ENCODE assay signal across 12 cellular contexts in genomic region chr4:10109995-10110670, GRCh38. TPM values are rescaled to one million over a fixed set of nuclear protein-coding genes. Genes with fewer than 3 reads are reported as not detected.
A peak's percentile ranks its signal among the peaks of the same experiment; 100 is the strongest.
DNase-seq lines count a peak whose midpoint lies in the region; ATAC-seq, FAIRE-seq and TF ChIP-seq lines count a peak whose summit lies in the region.
"Had no signal": no experiment of that assay in that cellular context is flagged by ENCODE, and none has a peak within 500 bp of the region (broad histone marks: within the 10 kb centered on the region; RNA-seq: fewer than 3 reads in every experiment).

No MANE protein-coding gene starts in this region.

- no peak overlapping the region for H3K27ac ChIP-seq in keratinocyte (ENCODE audit: control insufficient read depth, insufficient read depth, low read length)
- H3K27ac ChIP-seq in tibial artery, result peak overlapping the region; percentile 95 to 96

- ATAC-seq in activated CD8-positive, alpha-beta T cell treated with anti-CD3 and anti-CD28 coated beads, Interleukin-2, amount 10 ng/mL, durations not matched to agents 7 days and 5 days, result no peak
- ATAC-seq in HG03439 (IDR thresholded peaks at IDR 0.05; ENCODE audit: unreplicated experiment), result no peak

- peak overlapping the region; percentile 88 for H3K27ac Mint-ChIP-seq in activated naive CD4-positive, alpha-beta T cell treated with anti-CD3 and anti-CD28 coated beads, Interleukin-2, amount 50 U/mL, for 24 hours
- H3K27ac Mint-ChIP-seq in activated CD8-positive, alpha-beta T cell treated with anti-CD3 and anti-CD28 coated beads, Interleukin-2, amount 10 ng/mL, durations not matched to agents 7 days and 5 days, result peak overlapping the region; percentile 83

- H3K4me1 ChIP-seq in keratinocyte (ENCODE audit: control insufficient read depth, extremely low read depth, insufficient read depth, low read length) (peaks cover 72% of the 10 kb centered on the region), tibial artery (peaks cover 11 to 100% (median 98%) of the 10 kb centered on the region in 4 donors)
- H3K4me1 ChIP-seq: BE2C had no signal

- H3K27me3 ChIP-seq in keratinocyte (ENCODE audit: control insufficient read depth, extremely low read depth, insufficient read depth, low read length) (no peaks in the 10 kb centered on the region), tibial artery (no peaks in the 10 kb centered on the region)
- H3K27me3 ChIP-seq: BE2C had no signal

- FAIRE-seq in keratinocyte (lab: Jason Lieb, UNC), result no peak

- H3K4me3 ChIP-seq in keratinocyte (ENCODE audit: control insufficient read depth in 2 of 3, extremely low read depth in 1 of 3, insufficient read depth in 2 of 3, low read depth in 1 of 3, low read length in 3 of 3), result no peak overlapping the region
- H3K4me3 ChIP-seq in tibial artery, result peak overlapping the region in 1 of 2 donors; percentile 27

- dilution Hi-C loops in keratinocyte (cut with MboI; ENCODE audit: extremely low pct_ligation_motif_present, low sequenced_read_pairs), result no loop called here

- CTCF ChIA-PET in activated CD8-positive, alpha-beta T cell treated with anti-CD3 and anti-CD28 coated beads, Interleukin-2, amount 10 ng/mL, durations not matched to agents 7 days and 5 days (lab: Charles Lee), result interaction anchor here (1.5 to 1.8 kb wide), 2 partner anchors 7 to 14 kb away, joined by 4 to 9 read pairs; partner anchors contain the start of gene WDR1

- intact Hi-C loops in tibial artery (cut with DNase I; ENCODE audit: low total_unique reads), result no loop called here

- peaks cover 20% of the 10 kb centered on the region for H3K9me1 ChIP-seq in keratinocyte (ENCODE audit: control insufficient read depth, extremely low read depth, insufficient read depth, low read length)

- H3K9me3 ChIP-seq in keratinocyte (ENCODE audit: control insufficient read depth, low read depth, low read length) (no peaks in the 10 kb centered on the region), tibial artery (no peaks in the 10 kb centered on the region)
- H3K9me3 ChIP-seq: BE2C had no signal

- peaks cover 65% of the 10 kb centered on the region for H4K20me1 ChIP-seq in keratinocyte (ENCODE audit: control insufficient read depth, extremely low read depth, insufficient read depth, low read length)

- no peaks in the 10 kb centered on the region for H3K27me3 Mint-ChIP-seq in activated naive CD4-positive, alpha-beta T cell treated with anti-CD3 and anti-CD28 coated beads, Interleukin-2, amount 50 U/mL, for 24 hours
- H3K27me3 Mint-ChIP-seq in activated CD8-positive, alpha-beta T cell treated with anti-CD3 and anti-CD28 coated beads, Interleukin-2, amount 10 ng/mL, durations not matched to agents 7 days and 5 days (ENCODE audit: low read depth), result no peaks in the 10 kb centered on the region

- POLR2A ChIA-PET in activated CD8-positive, alpha-beta T cell treated with anti-CD3 and anti-CD28 coated beads, Interleukin-2, amount 10 ng/mL, durations not matched to agents 7 days and 5 days (lab: Charles Lee), result interaction anchor here (1.8 to 6.3 kb wide), 3 partner anchors 7 to 16 kb away, joined by 7 to 50 read pairs (median 7); partner anchors contain the start of gene WDR1

- H2AFZ ChIP-seq in keratinocyte (ENCODE audit: control insufficient read depth, low read length), result no peak overlapping the region

- peak overlapping the region; percentile 42 for H3K9ac ChIP-seq in keratinocyte (ENCODE audit: control insufficient read depth, extremely low read depth, insufficient read depth, low read length)

- H3K4me3 Mint-ChIP-seq in activated naive CD4-positive, alpha-beta T cell treated with anti-CD3 and anti-CD28 coated beads, Interleukin-2, amount 50 U/mL, for 24 hours, result peak overlapping the region; percentile 73
- peak overlapping the region; percentile 54 for H3K4me3 Mint-ChIP-seq in activated CD8-positive, alpha-beta T cell treated with anti-CD3 and anti-CD28 coated beads, Interleukin-2, amount 10 ng/mL, durations not matched to agents 7 days and 5 days

- H3K36me3 ChIP-seq in keratinocyte (ENCODE audit: control insufficient read depth in 2 of 2, extremely low read depth in 1 of 2, insufficient read depth in 2 of 2, low read length in 2 of 2) (peaks cover 47 to 82% of the 10 kb centered on the region in 2 experiments), tibial artery (peaks cover 43 to 73% (median 68%) of the 10 kb centered on the region in 3 donors)

- TF ChIP-seq CTCF in keratinocyte (optimal IDR thresholded peaks at IDR 0.05 in 1 of 3, IDR thresholded peaks at IDR 0.05 in 1 of 3, conservative IDR thresholded peaks at IDR 0.05 in 1 of 3; ENCODE audit: extremely low read depth in 1 of 3, insufficient read depth in 2 of 3, low read length in 3 of 3) (no peak), tibial artery (IDR thresholded peaks at IDR 0.05) (no peak)

- H3K4me1 Mint-ChIP-seq in activated naive CD4-positive, alpha-beta T cell treated with anti-CD3 and anti-CD28 coated beads, Interleukin-2, amount 50 U/mL, for 24 hours, result peaks cover 100% of the 10 kb centered on the region
- peaks cover 99% of the 10 kb centered on the region for H3K4me1 Mint-ChIP-seq in activated CD8-positive, alpha-beta T cell treated with anti-CD3 and anti-CD28 coated beads, Interleukin-2, amount 10 ng/mL, durations not matched to agents 7 days and 5 days (ENCODE audit: low read depth)

- no peaks in the 10 kb centered on the region for H3K9me3 Mint-ChIP-seq in activated naive CD4-positive, alpha-beta T cell treated with anti-CD3 and anti-CD28 coated beads, Interleukin-2, amount 50 U/mL, for 24 hours
- H3K9me3 Mint-ChIP-seq in activated CD8-positive, alpha-beta T cell treated with anti-CD3 and anti-CD28 coated beads, Interleukin-2, amount 10 ng/mL, durations not matched to agents 7 days and 5 days (ENCODE audit: insufficient read depth), result no peaks in the 10 kb centered on the region

- H3K79me2 ChIP-seq in keratinocyte (ENCODE audit: control insufficient read depth, insufficient read depth, low read length), result peaks cover 95% of the 10 kb centered on the region

- H3K4me2 ChIP-seq in keratinocyte (ENCODE audit: control insufficient read depth, extremely low read depth, insufficient read depth, low read depth, low read length), result no peak overlapping the region

- DNase-seq in activated naive CD4-positive, alpha-beta T cell treated with anti-CD3 and anti-CD28 coated beads, Interleukin-2, amount 50 U/mL, for 16 hours, result no peak
- DNase-seq in activated CD8-positive, alpha-beta T cell treated with anti-CD3 and anti-CD28 coated beads, Interleukin-2, amount 10 ng/mL, durations not matched to agents 7 days and 5 days, result no peak
- DNase-seq in keratinocyte (ENCODE audit: low read depth, low spot score), result no peak
- DNase-seq in tibial artery, result no peak
- no peak for DNase-seq in activated gamma-delta T cell treated with Interleukin-2 at 50 U/mL for 16 hours
- no peak for DNase-seq in NCI-H226
- DNase-seq: BE2C, GOT3, NCI-H524 treated with DMSO at 0.1 percent for 48 hours, retina had no signal

- H3K36me3 Mint-ChIP-seq in activated naive CD4-positive, alpha-beta T cell treated with anti-CD3 and anti-CD28 coated beads, Interleukin-2, amount 50 U/mL, for 24 hours, result peaks cover 22% of the 10 kb centered on the region
- peaks cover 97% of the 10 kb centered on the region for H3K36me3 Mint-ChIP-seq in activated CD8-positive, alpha-beta T cell treated with anti-CD3 and anti-CD28 coated beads, Interleukin-2, amount 10 ng/mL, durations not matched to agents 7 days and 5 days (ENCODE audit: low read depth)

RNA-seq across cellular contexts. Expression of gene WDR1, which starts 6.5 kb away (rescaled TPM):
- 100 to 1,000 TPM; 516 to 550 TPM for total RNA-seq in activated CD8-positive, alpha-beta T cell treated with anti-CD3 and anti-CD28 coated beads, Interleukin-2, amount 10 ng/mL, durations not matched to agents 7 days and 5 days
- 388 to 423 TPM (median 388 TPM) in 3 replicates for polyA plus RNA-seq in keratinocyte
- 337 TPM for polyA plus RNA-seq in keratinocyte (2011; ENCODE audit: low read depth)
- 391 and 468 TPM in 2 replicates for polyA plus RNA-seq in keratinocyte (2011; cell fraction: cytosol; rRNA removed)
- polyA plus RNA-seq in keratinocyte (2011; cell fraction: nucleus; rRNA removed), result 312 and 336 TPM in 2 replicates
- polyA plus RNA-seq in keratinocyte (2012; ENCODE audit: low replicate concordance), result 204 and 352 TPM in 2 replicates
- 342 to 533 TPM (median 448 TPM) in 3 replicates for polyA minus RNA-seq in keratinocyte
- 411 TPM for polyA minus RNA-seq in keratinocyte (2011; cell fraction: cytosol; rRNA and poly(A)+ RNA removed)
- polyA minus RNA-seq in keratinocyte (2011; cell fraction: nucleus; rRNA and poly(A)+ RNA removed), result 185 and 236 TPM in 2 replicates
